8 cellular contexts compared by ENCODE assay signal in genomic region chr1:182149411-182149965, GRCh38.
DNase-seq lines count a peak whose midpoint lies in the region; ATAC-seq, FAIRE-seq and TF ChIP-seq lines count a peak whose summit lies in the region.

No MANE protein-coding gene starts in this region.

- H3K4me1 ChIP-seq in left ventricle myocardium inferior (peaks cover 8% of the 10 kb centered on the region), upper lobe of right lung (peaks cover 35% of the 10 kb centered on the region)

- peak overlapping the region; percentile 54 for H3K27ac Mint-ChIP-seq in activated naive CD8-positive, alpha-beta T cell treated with anti-CD3 and anti-CD28 coated beads, Interleukin-2, amount 10 ng/mL, durations not matched to agents 7 days and 5 days

- H3K9me3 Mint-ChIP-seq in activated naive CD8-positive, alpha-beta T cell treated with anti-CD3 and anti-CD28 coated beads, Interleukin-2, amount 10 ng/mL, durations not matched to agents 7 days and 5 days: peaks cover 2% of the 10 kb centered on the region

- intact Hi-C loops in Right ventricle myocardium inferior (cut with DNase I): no loop called here
- intact Hi-C loops in left ventricle myocardium inferior (cut with micrococcal nuclease): no loop called here
- intact Hi-C loops in upper lobe of right lung (cut with DNase I): no loop called here

- H3K9me3 ChIP-seq in left ventricle myocardium inferior (replicated peaks): no peaks in the 10 kb centered on the region
- H3K9me3 ChIP-seq in upper lobe of right lung: no peaks in the 10 kb centered on the region

- peaks cover 31% of the 10 kb centered on the region for H3K4me1 Mint-ChIP-seq in activated naive CD8-positive, alpha-beta T cell treated with anti-CD3 and anti-CD28 coated beads, Interleukin-2, amount 10 ng/mL, durations not matched to agents 7 days and 5 days

- H3K27ac ChIP-seq in left ventricle myocardium inferior (replicated peaks) (no peak overlapping the region), upper lobe of right lung (peak overlapping the region; percentile 71)

- TF ChIP-seq CTCF in left ventricle myocardium inferior (IDR thresholded peaks at IDR 0.05; ENCODE audit: borderline replicate concordance): no peak
- no peak for TF ChIP-seq CTCF in upper lobe of right lung (IDR thresholded peaks at IDR 0.05)

- H3K36me3 ChIP-seq in left ventricle myocardium inferior (no peaks in the 10 kb centered on the region), upper lobe of right lung (no peaks in the 10 kb centered on the region)

- H3K4me3 ChIP-seq in left ventricle myocardium inferior (no peak overlapping the region), upper lobe of right lung (no peak overlapping the region)

- H3K4me3 Mint-ChIP-seq in activated naive CD8-positive, alpha-beta T cell treated with anti-CD3 and anti-CD28 coated beads, Interleukin-2, amount 10 ng/mL, durations not matched to agents 7 days and 5 days: peak overlapping the region; percentile 5

- no peak for FAIRE-seq in RCC 7860 (lab: Jason Lieb, UNC)

- no peaks in the 10 kb centered on the region for H3K27me3 Mint-ChIP-seq in activated naive CD8-positive, alpha-beta T cell treated with anti-CD3 and anti-CD28 coated beads, Interleukin-2, amount 10 ng/mL, durations not matched to agents 7 days and 5 days

- peaks cover 2% of the 10 kb centered on the region for H3K36me3 Mint-ChIP-seq in activated naive CD8-positive, alpha-beta T cell treated with anti-CD3 and anti-CD28 coated beads, Interleukin-2, amount 10 ng/mL, durations not matched to agents 7 days and 5 days

- DNase-seq in Right ventricle myocardium inferior (ENCODE audit: missing footprints): no peak
- DNase-seq in left ventricle myocardium inferior: no peak
- no peak for DNase-seq in activated naive CD8-positive, alpha-beta T cell treated with anti-CD3 and anti-CD28 coated beads, Interleukin-2, amount 10 ng/mL, durations not matched to agents 7 days and 5 days
- DNase-seq in kidney glomerular epithelial cell (lab: John Stamatoyannopoulos, UW): peak; percentile 48
- DNase-seq in upper lobe of right lung: no peak
- no peak for DNase-seq in OCI-M2 (lab: John Stamatoyannopoulos, UW; ENCODE audit: unreplicated experiment)
- DNase-seq in NCI-H2171 (lab: John Stamatoyannopoulos, UW): no peak
- DNase-seq in RCC 7860 (ENCODE audit: low spot score): no peak

- POLR2A ChIA-PET in activated naive CD8-positive, alpha-beta T cell treated with anti-CD3 and anti-CD28 coated beads, Interleukin-2, amount 10 ng/mL, durations not matched to agents 7 days and 5 days (lab: Charles Lee): interaction anchor here (1.0 kb wide), 1 partner anchor 110 kb away, joined by 4 read pairs; no protein-coding TSS in a partner anchor

- ATAC-seq in Right ventricle myocardium inferior (peak; percentile 61), upper lobe of right lung (peak; percentile 88)
- ATAC-seq in activated naive CD8-positive, alpha-beta T cell treated with anti-CD3 and anti-CD28 coated beads, Interleukin-2, amount 10 ng/mL, durations not matched to agents 7 days and 5 days (ENCODE audit: low read depth): peak; percentile 88

- H3K27me3 ChIP-seq in left ventricle myocardium inferior (ENCODE audit: low read depth) (no peaks in the 10 kb centered on the region), upper lobe of right lung (no peaks in the 10 kb centered on the region)
